In genomic region chr6:31158863-31159855, GRCh38 we compare ENCODE assay signal across 8 cellular contexts. TPM values are rescaled to one million over a fixed set of nuclear protein-coding genes. Genes with fewer than 3 reads are reported as not detected.
DNase-seq lines count a peak whose midpoint lies in the region; ATAC-seq and TF ChIP-seq lines count a peak whose summit lies in the region.

No MANE protein-coding gene starts in this region.

- H3K4me3 Mint-ChIP-seq in activated B cell treated with CpG ODN at 0.5 μM for 24 hours = peak overlapping the region; percentile 95

- peaks cover 20% of the 10 kb centered on the region for H3K36me3 Mint-ChIP-seq in activated B cell treated with CpG ODN at 0.5 μM for 24 hours (ENCODE audit: low read depth)

- H3K9me3 Mint-ChIP-seq in activated B cell treated with CpG ODN at 0.5 μM for 24 hours = no peaks in the 10 kb centered on the region

- H3K9ac ChIP-seq in rectal smooth muscle tissue (ENCODE audit: low read length) = peak overlapping the region; percentile 61

- H3K4me3 ChIP-seq in fibroblast of mammary gland (ENCODE audit: control insufficient read depth, low read depth, low read length) = peak overlapping the region; percentile 88
- peak overlapping the region; percentile 74 for H3K4me3 ChIP-seq in rectal smooth muscle tissue (ENCODE audit: low read length)

- no peaks in the 10 kb centered on the region for H3K27me3 Mint-ChIP-seq in activated B cell treated with CpG ODN at 0.5 μM for 24 hours

- no peaks in the 10 kb centered on the region for H3K27me3 ChIP-seq in rectal smooth muscle tissue (ENCODE audit: control insufficient read depth, insufficient read depth, low read length)

- peak overlapping the region; percentile 56 for H3K27ac ChIP-seq in rectal smooth muscle tissue (ENCODE audit: low read depth, low read length)

- intact Hi-C loops in activated B cell treated with CpG ODN at 0.5 μM for 24 hours (cut with micrococcal nuclease) = loop anchor here (1.0 to 5.0 kb wide), 4 partner anchors 22 to 1217 kb away; partner anchors contain the start of gene HLA-A

- no peak for ATAC-seq in activated B cell treated with CpG ODN at 0.5 μM for 24 hours (ENCODE audit: low read depth)
- no peak for ATAC-seq in HG02970 (IDR thresholded peaks at IDR 0.05; ENCODE audit: low FRiP score, unreplicated experiment)

- no peaks in the 10 kb centered on the region for H3K36me3 ChIP-seq in rectal smooth muscle tissue (ENCODE audit: control insufficient read depth, insufficient read depth, low read length)

- peaks cover 42% of the 10 kb centered on the region for H3K4me1 Mint-ChIP-seq in activated B cell treated with CpG ODN at 0.5 μM for 24 hours

- H3K4me1 ChIP-seq in rectal smooth muscle tissue (ENCODE audit: control insufficient read depth, insufficient read depth, low read length) = peaks cover 5% of the 10 kb centered on the region

- DNase-seq in NCI-H345 (lab: John Stamatoyannopoulos, UW) (peak; percentile 12), NCI-H345 treated with DMSO at 0.1 percent for 48 hours (lab: John Stamatoyannopoulos, UW; ENCODE audit: unreplicated experiment) (no peak), HK-2 (ENCODE audit: unreplicated experiment) (peak; percentile 30), activated B cell treated with CpG ODN at 0.5 μM for 24 hours (no peak), fibroblast of mammary gland (ENCODE audit: low read depth) (peak; percentile 24), activated gamma-delta T cell treated with Interleukin-2 at 50 U/mL for 16 hours (no peak)

- POLR2A ChIA-PET in activated B cell treated with CpG ODN at 0.5 μM for 24 hours (lab: Charles Lee) = interaction anchor here (0.6 to 2.3 kb wide), 9 partner anchors 12 to 1019 kb away, joined by 3 to 20 read pairs (median 4); partner anchors contain the start of genes HLA-C and VARS2

- peak overlapping the region; percentile 90 for H3K27ac Mint-ChIP-seq in activated B cell treated with CpG ODN at 0.5 μM for 24 hours

- no peak for TF ChIP-seq CTCF in activated B cell treated with CpG ODN at 0.5 μM for 24 hours (IDR thresholded peaks at IDR 0.05)
- TF ChIP-seq CTCF in fibroblast of mammary gland (conservative IDR thresholded peaks at IDR 0.05; ENCODE audit: control insufficient read depth, insufficient read depth, low read depth, low read length) = no peak

- CTCF ChIA-PET in activated B cell treated with CpG ODN at 0.5 μM for 24 hours (lab: Charles Lee) = interaction anchor here (0.6 to 2.1 kb wide), 3 partner anchors 32 to 762 kb away, joined by 3 to 9 read pairs (median 4); no protein-coding TSS in a partner anchor

RNA-seq across cellular contexts. Expression of gene TCF19, which starts 0.8 kb away (rescaled TPM):
- total RNA-seq in activated B cell treated with CpG ODN at 0.5 μM for 24 hours = 17.3 TPM in 2 replicates

RNA-seq across cellular contexts. Expression of gene CCHCR1, which starts 1.6 kb away (rescaled TPM):
- total RNA-seq in activated B cell treated with CpG ODN at 0.5 μM for 24 hours = 32.3 and 37.6 TPM in 2 replicates

RNA-seq across cellular contexts. Expression of gene POU5F1, which starts 11.3 kb away (rescaled TPM):
- total RNA-seq in activated B cell treated with CpG ODN at 0.5 μM for 24 hours = 2.3 and 4.7 TPM in 2 replicates

RNA-seq across cellular contexts. Expression of gene PSORS1C2, which starts 20.3 kb away (rescaled TPM):
- not detected in 2 replicates for total RNA-seq in activated B cell treated with CpG ODN at 0.5 μM for 24 hours

RNA-seq across cellular contexts. Expression of gene CDSN, which starts 38.9 kb away (rescaled TPM):
- total RNA-seq in activated B cell treated with CpG ODN at 0.5 μM for 24 hours = not detected in 2 replicates

Comparison
In these comparisons a context has a peak if more than half of its experiments do, and no peak if none do; other contexts are left out.
1. DNase-seq: peak in NCI-H345 (single experiment), HK-2 (single experiment) and fibroblast of mammary gland (single experiment); none in NCI-H345 treated with DMSO at 0.1 percent for 48 hours (single experiment), activated B cell treated with CpG ODN at 0.5 μM for 24 hours (single experiment) and activated gamma-delta T cell treated with Interleukin-2 at 50 U/mL for 16 hours (single experiment).